ENCODE assay signal across 25 cellular contexts in the genomic region with DNA sequence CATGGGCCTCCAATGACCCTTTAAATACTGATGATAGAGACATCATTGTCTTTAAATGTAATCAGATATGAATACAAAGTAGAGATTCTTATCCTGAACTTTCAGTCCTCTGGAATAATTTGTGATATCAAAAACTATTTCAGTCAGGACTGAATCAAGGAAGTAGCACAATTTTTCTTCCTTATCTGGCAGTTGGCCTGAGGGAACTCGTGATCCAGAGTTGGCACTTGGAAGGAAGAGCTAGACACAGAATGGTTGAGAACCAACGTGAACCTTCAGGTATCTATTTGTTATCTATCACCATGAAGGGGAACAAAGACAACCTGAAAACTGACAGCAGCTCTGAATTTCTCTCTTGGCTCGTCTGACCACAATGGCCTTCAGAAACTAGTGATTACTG.
"Had no signal": no experiment of that assay in that cellular context is flagged by ENCODE, and none has a peak within 500 bp of the region (broad histone marks: within the 10 kb centered on the region; RNA-seq: fewer than 3 reads in every experiment).

No MANE protein-coding gene starts in this region.

- ATAC-seq: naive thymus-derived CD8-positive, alpha-beta T cell; natural killer cell treated with Interleukin-12 subunit alpha and Interleukin-12 subunit beta and Interleukin-15 and Interleukin-18, amount 100 ng/mL, for 72 hours; right cardiac atrium; right lobe of liver; stimulated activated effector memory CD8-positive, alpha-beta T cell treated with anti-CD3 and anti-CD28 coated beads, Interleukin-12 subunit alpha, Interleukin-12 subunit beta, amount 100 ng/mL, for 72 hours; stimulated activated naive B cell treated with anti-CD40 and anti-IgM and Interleukin-4, amounts not matched to agents 10 μg/mL and 1 μg/mL and 100 μg/mL, for 72 hours had no signal

- H3K9me3 ChIP-seq: neutrophil, pancreas, prostate gland, right lobe of liver, sigmoid colon, stomach, thoracic aorta, thyroid gland, tibial nerve, upper lobe of left lung, vagina had no signal

- H3K4me1 ChIP-seq: pancreas, prostate gland, right lobe of liver, sigmoid colon, stomach, thyroid gland, tibial nerve, upper lobe of left lung, vagina had no signal

- DNase-seq: naive thymus-derived CD8-positive, alpha-beta T cell; nephron progenitor cell; nucleus accumbens; right cardiac atrium; right lobe of liver; sigmoid colon; small intestine; stimulated activated CD4-positive, alpha-beta T cell treated with anti-CD3 and anti-CD28 coated beads, Interleukin-15, amount 100 ng/mL, for 24 hours; stimulated activated CD4-positive, alpha-beta T cell treated with anti-CD3 and anti-CD28 coated beads, Interleukin-2, amount 100 ng/mL, for 24 hours; stimulated activated CD4-positive, alpha-beta T cell treated with anti-CD3 and anti-CD28 coated beads, Interleukin-2, amount 100 ng/mL, for 48 hours; stimulated activated CD4-positive, alpha-beta T cell treated with anti-CD3 and anti-CD28 coated beads, Interleukin-4, amount 100 ng/mL, for 24 hours; stimulated activated naive B cell treated with anti-CD40 and anti-IgM and Interleukin-4, amounts not matched to agents 10 μg/mL and 1 μg/mL and 100 μg/mL, for 72 hours; stimulated activated naive CD4-positive, alpha-beta T cell treated with Interleukin-2 at 50 U/mL for 16 hours; stomach; thyroid gland; trophoblast cell; upper lobe of left lung had no signal

- H3K27me3 ChIP-seq: neutrophil, pancreas, right lobe of liver, sigmoid colon, stomach, thyroid gland, tibial nerve, upper lobe of left lung, vagina had no signal

- H3K27ac ChIP-seq: neutrophil, pancreas, prostate gland, right lobe of liver, sigmoid colon, stomach, thoracic aorta, thyroid gland, tibial nerve, upper lobe of left lung, vagina had no signal

- H3K4me3 ChIP-seq: pancreas, prostate gland, right lobe of liver, sigmoid colon, stomach, thoracic aorta, thyroid gland, tibial nerve, upper lobe of left lung, vagina had no signal

- H3K36me3 ChIP-seq: neutrophil, pancreas, prostate gland, right lobe of liver, sigmoid colon, stomach, thoracic aorta, thyroid gland, tibial nerve, upper lobe of left lung, vagina had no signal
